8 cellular contexts compared by ENCODE assay signal in the genomic region with DNA sequence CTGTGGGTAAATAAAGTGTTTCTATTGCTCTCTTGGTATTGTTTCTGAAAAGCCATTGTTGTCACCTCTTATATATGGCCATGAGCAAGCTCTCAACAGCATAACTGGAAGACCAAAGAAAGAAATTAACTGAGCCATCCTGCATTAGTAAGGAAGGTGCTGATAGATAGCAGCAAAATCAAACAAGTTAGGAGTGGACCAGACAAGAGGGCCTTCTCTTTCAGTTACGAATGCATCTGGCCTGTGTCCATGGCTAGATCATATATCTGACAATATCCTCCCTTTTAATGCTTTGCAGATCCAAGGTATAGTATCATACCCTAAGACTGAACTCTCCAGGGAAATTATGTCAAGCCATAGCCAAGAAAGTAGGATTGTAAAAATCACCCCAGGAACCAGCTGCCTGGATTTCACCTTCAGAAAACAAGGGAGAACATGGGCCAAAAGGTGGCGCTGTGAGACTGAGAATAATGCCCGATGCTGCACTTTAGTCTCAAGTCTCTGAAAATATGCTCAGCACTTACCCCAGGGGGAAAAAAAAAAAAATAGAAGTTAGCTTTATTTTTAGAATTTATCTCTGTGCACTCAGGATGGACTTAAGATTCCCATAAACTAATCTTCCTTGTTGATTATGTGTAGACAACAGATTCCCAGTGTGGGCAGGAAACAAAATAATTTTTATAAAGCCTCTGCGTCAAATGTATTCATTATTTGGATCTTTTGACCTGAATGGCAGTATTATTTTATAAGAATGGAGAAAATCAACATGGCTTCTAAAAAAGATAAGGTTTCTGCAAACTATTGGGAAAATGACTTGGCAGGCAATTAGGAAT.
DNase-seq lines count a peak whose midpoint lies in the region; ATAC-seq and TF ChIP-seq lines count a peak whose summit lies in the region.

No MANE protein-coding gene starts in this region.

- H3K36me3 ChIP-seq in Karpas-422 (ENCODE audit: insufficient read depth, low read length) (no peaks in the 10 kb centered on the region), suprapubic skin (no peaks in the 10 kb centered on the region)

- no peak overlapping the region for H3K9ac ChIP-seq in Karpas-422 (ENCODE audit: low read length)

- no peaks in the 10 kb centered on the region for H4K20me1 ChIP-seq in Karpas-422 (ENCODE audit: insufficient read depth, low read depth, low read length)

- H3K9me2 ChIP-seq in Karpas-422 (replicated peaks; ENCODE audit: insufficient read depth, low read length), result no peaks in the 10 kb centered on the region

- TF ChIP-seq CTCF in AG10803 (conservative IDR thresholded peaks at IDR 0.05; ENCODE audit: low read length), result peak; percentile 90
- peak; percentile 83 for TF ChIP-seq CTCF in fibroblast of villous mesenchyme (IDR thresholded peaks at IDR 0.05; ENCODE audit: insufficient read depth, low read depth, low read length)
- peak; percentile 59 to 85 for TF ChIP-seq CTCF in suprapubic skin (IDR thresholded peaks at IDR 0.05)

- H3K27me3 ChIP-seq in Karpas-422 (ENCODE audit: low read length) (no peaks in the 10 kb centered on the region), suprapubic skin (no peaks in the 10 kb centered on the region)

- no peak for TF ChIP-seq POLR2A in suprapubic skin (IDR thresholded peaks at IDR 0.05)

- no peak overlapping the region for H3K4me2 ChIP-seq in Karpas-422 (ENCODE audit: low read depth, low read length, poor library complexity, severe bottlenecking)

- H3K4me3 ChIP-seq in AG10803 (ENCODE audit: low read length), result no peak overlapping the region
- H3K4me3 ChIP-seq in Karpas-422 (ENCODE audit: low read length), result no peak overlapping the region
- no peak overlapping the region for H3K4me3 ChIP-seq in fibroblast of villous mesenchyme (ENCODE audit: low read depth, low read length)
- H3K4me3 ChIP-seq in suprapubic skin, result no peak overlapping the region

- H3K4me1 ChIP-seq in Karpas-422 (ENCODE audit: low read length) (no peaks in the 10 kb centered on the region), suprapubic skin (peaks cover 4% of the 10 kb centered on the region)

- WGBS in suprapubic skin, result 38% methylated on average over 4 of the region's 4 CpGs

- no peak overlapping the region for H3K27ac ChIP-seq in Karpas-422 (ENCODE audit: low read length)
- no peak overlapping the region for H3K27ac ChIP-seq in suprapubic skin

- ATAC-seq in GM19328 (IDR thresholded peaks at IDR 0.05; ENCODE audit: unreplicated experiment), result peak; percentile 57

- H3K79me2 ChIP-seq in Karpas-422 (ENCODE audit: low read length), result no peaks in the 10 kb centered on the region

- no peaks in the 10 kb centered on the region for H3K9me3 ChIP-seq in Karpas-422 (ENCODE audit: low read length)
- no peaks in the 10 kb centered on the region for H3K9me3 ChIP-seq in suprapubic skin

- DNase-seq in AG10803 (ENCODE audit: low read depth) (peak; percentile 85), Karpas-422 (peak; percentile 88), RPMI8226 (peak; percentile 71), fibroblast of villous mesenchyme (ENCODE audit: low read depth) (peak; percentile 87), occipital lobe (lab: John Stamatoyannopoulos, UW) (peak; percentile 61), suprapubic skin (ENCODE audit: low spot score in 2 of 2) (peak; percentile 87 to 88)
- peak; percentile 65 to 75 for DNase-seq in activated T-helper 1 cell treated with anti-CD3 and anti-CD28 coated beads, Interleukin-2, amount 50 U/mL, for 16 hours (ENCODE audit: low read depth in 1 of 2, low spot score in 1 of 2)

- TF ChIP-seq EP300 in suprapubic skin (IDR thresholded peaks at IDR 0.05), result no peak

- no peak overlapping the region for H2AFZ ChIP-seq in Karpas-422 (ENCODE audit: low read length)
